In genomic region chr4:102560115-102560514, GRCh38 we compare ENCODE assay signal across 10 cellular contexts. TPM values are rescaled to one million over a fixed set of nuclear protein-coding genes. Genes with fewer than 3 reads are reported as not detected.
DNase-seq lines count a peak whose midpoint lies in the region; ATAC-seq and TF ChIP-seq lines count a peak whose summit lies in the region.
"Had no signal": no experiment of that assay in that cellular context is flagged by ENCODE, and none has a peak within 500 bp of the region (broad histone marks: within the 10 kb centered on the region; RNA-seq: fewer than 3 reads in every experiment).

No MANE protein-coding gene starts in this region.

- no peak overlapping the region for H2BK12ac ChIP-seq in H9 (ENCODE audit: insufficient read length, low read depth, low read length)

- intact Hi-C loops in CD4-positive, alpha-beta T cell (cut with DNase I, micrococcal nuclease) = loop anchor here (5.0 kb wide), 2 partner anchors 37 to 47 kb away; no protein-coding TSS in a partner anchor
- intact Hi-C loops in IMR-90 (cut with micrococcal nuclease) = no loop called here
- intact Hi-C loops in ascending aorta (cut with DNase I) = no loop called here
- intact Hi-C loops in ovary (cut with DNase I) = no loop called here

- no peak for TF ChIP-seq POLR2A in IMR-90 (IDR thresholded peaks at IDR 0.05; ENCODE audit: low read depth, low read length)
- no peak for TF ChIP-seq POLR2A in ovary (IDR thresholded peaks at IDR 0.05)

- CTCF ChIA-PET in CD4-positive, alpha-beta T cell (lab: Charles Lee) = interaction anchor here (0.5 to 0.6 kb wide), 2 partner anchors 129 to 222 kb away, joined by 3 to 4 read pairs; no protein-coding TSS in a partner anchor
- CTCF ChIA-PET in IMR-90 (lab: Yijun Ruan, JAX) = no interaction called here

- no peaks in the 10 kb centered on the region for H3K79me2 ChIP-seq in H9 (ENCODE audit: insufficient read depth, low read length)

- no peak overlapping the region for H3T11ph ChIP-seq in H9 (ENCODE audit: low read length)

- H3K56ac ChIP-seq in IMR-90 (ENCODE audit: extremely low read depth, insufficient read depth, low read length) = no peak overlapping the region
- H3K56ac ChIP-seq in H9 (ENCODE audit: insufficient read length, low read depth, low read length) = no peak overlapping the region

- H3K23me2 ChIP-seq in H9 (ENCODE audit: insufficient read length, low read depth, low read length, poor library complexity, severe bottlenecking) = no peaks in the 10 kb centered on the region

- H3K4ac ChIP-seq in IMR-90 (ENCODE audit: low read depth, low read length) = no peak overlapping the region
- no peak overlapping the region for H3K4ac ChIP-seq in H9 (ENCODE audit: low read depth, low read length)

- TF ChIP-seq CTCF in CD4-positive, alpha-beta T cell (IDR thresholded peaks at IDR 0.05) = no peak
- no peak for TF ChIP-seq CTCF in IMR-90 (conservative IDR thresholded peaks at IDR 0.05; ENCODE audit: low read depth, low read length)
- no peak for TF ChIP-seq CTCF in ascending aorta (IDR thresholded peaks at IDR 0.05)
- no peak for TF ChIP-seq CTCF in endothelial cell (IDR thresholded peaks at IDR 0.05; ENCODE audit: unreplicated experiment)
- TF ChIP-seq CTCF in H9 (conservative IDR thresholded peaks at IDR 0.05) = no peak
- no peak for TF ChIP-seq CTCF in ovary (IDR thresholded peaks at IDR 0.05)

- no peak overlapping the region for H2BK20ac ChIP-seq in IMR-90 (ENCODE audit: low read depth, low read length)
- H2BK20ac ChIP-seq in H9 (ENCODE audit: low read depth, low read length, poor library complexity, severe bottlenecking) = no peak overlapping the region

- no peaks in the 10 kb centered on the region for H3K9me3 Mint-ChIP-seq in CD4-positive, alpha-beta T cell
- H3K9me3 Mint-ChIP-seq in naive B cell (no peaks in the 10 kb centered on the region), endothelial cell (ENCODE audit: unreplicated experiment) (no peaks in the 10 kb centered on the region), H9 (no peaks in the 10 kb centered on the region)

- no peaks in the 10 kb centered on the region for H3K9me3 ChIP-seq in CD4-positive, alpha-beta T cell (ENCODE audit: control insufficient read depth, low read length)
- no peaks in the 10 kb centered on the region for H3K9me3 ChIP-seq in IMR-90 (ENCODE audit: control insufficient read depth, insufficient read depth, low read length)
- no peaks in the 10 kb centered on the region for H3K9me3 ChIP-seq in ascending aorta
- H3K9me3 ChIP-seq in H9 (ENCODE audit: control insufficient read depth, low read depth, low read length) = no peaks in the 10 kb centered on the region
- H3K9me3 ChIP-seq in ovary = no peaks in the 10 kb centered on the region
- H3K9me3 ChIP-seq: BE2C had no signal

- peak overlapping the region; percentile 31 for H3K27ac Mint-ChIP-seq in CD4-positive, alpha-beta T cell
- H3K27ac Mint-ChIP-seq in naive B cell = peak overlapping the region in 4 of 6 donors; percentile 13 to 85 (median 65)
- H3K27ac Mint-ChIP-seq in endothelial cell (ENCODE audit: unreplicated experiment) = no peak overlapping the region
- no peak overlapping the region for H3K27ac Mint-ChIP-seq in H9

- H3K4me3 ChIP-seq in IMR-90 (ENCODE audit: insufficient read depth, low read depth, low read length) = no peak overlapping the region
- H3K4me3 ChIP-seq in ascending aorta = peak overlapping the region; percentile 13 to 16
- H3K4me3 ChIP-seq in ovary = no peak overlapping the region

- H2BK15ac ChIP-seq in IMR-90 (ENCODE audit: low read depth, low read length) (no peak overlapping the region), H9 (ENCODE audit: low read depth, low read length) (no peak overlapping the region)

- TF ChIP-seq EP300 in ovary (IDR thresholded peaks at IDR 0.05) = no peak

- H3K4me2 ChIP-seq in IMR-90 (ENCODE audit: low read depth, low read length) (peak overlapping the region; percentile 72), H9 (ENCODE audit: insufficient read depth, insufficient read length, low read length) (no peak overlapping the region)

- H2BK5ac ChIP-seq in IMR-90 (ENCODE audit: low read depth, low read length, poor library complexity, severe bottlenecking) (no peak overlapping the region), H9 (ENCODE audit: insufficient read length, low read length) (no peak overlapping the region)

- no peak for TF ChIP-seq RAD21 in IMR-90 (IDR thresholded peaks at IDR 0.05; ENCODE audit: low read length)

- no peaks in the 10 kb centered on the region for H3K27me3 Mint-ChIP-seq in CD4-positive, alpha-beta T cell
- H3K27me3 Mint-ChIP-seq in naive B cell (no peaks in the 10 kb centered on the region), endothelial cell (ENCODE audit: unreplicated experiment) (no peaks in the 10 kb centered on the region), H9 (ENCODE audit: low read depth) (no peaks in the 10 kb centered on the region)

- H4K20me1 ChIP-seq in IMR-90 (ENCODE audit: insufficient read depth, low read length) = 0 out of 2 replicates have a peak, but pooled peaks cover under 1% of the 10 kb centered on the region
- H4K20me1 ChIP-seq in H9 (ENCODE audit: control insufficient read depth, insufficient read depth, insufficient read length) = no peaks in the 10 kb centered on the region

- H2AK9ac ChIP-seq in IMR-90 (replicated peaks; ENCODE audit: low read depth, low read length, poor library complexity) = no peak overlapping the region

- H3K4me1 Mint-ChIP-seq in CD4-positive, alpha-beta T cell (ENCODE audit: low read depth) = peaks cover 10% of the 10 kb centered on the region
- H3K4me1 Mint-ChIP-seq in naive B cell (peaks cover 49 to 54% (median 51%) of the 10 kb centered on the region in 3 donors), endothelial cell (ENCODE audit: unreplicated experiment) (no peaks in the 10 kb centered on the region), H9 (peaks cover 0 to 4% of the 10 kb centered on the region in 2 experiments; a peak in 1 of 4 replicates)

- H3K4me1 ChIP-seq in IMR-90 (ENCODE audit: control insufficient read depth, insufficient read depth, low read length) = peaks cover 2% of the 10 kb centered on the region; the same call in 1 of the 2 replicates
- H3K4me1 ChIP-seq in ascending aorta = no peaks in the 10 kb centered on the region
- no peaks in the 10 kb centered on the region for H3K4me1 ChIP-seq in H9 (ENCODE audit: insufficient read depth, low read length)
- peaks cover 8% of the 10 kb centered on the region for H3K4me1 ChIP-seq in ovary (ENCODE audit: insufficient read depth)
- H3K4me1 ChIP-seq: BE2C had no signal

- BruUV-seq in IMR-90 (replicated peaks; lab: Mats Ljungman, UMichigan) = no TSS peak

- H3K4me3 Mint-ChIP-seq in CD4-positive, alpha-beta T cell = peak overlapping the region; percentile 84
- peak overlapping the region in 5 of 8 donors; percentile 1 to 49 (median 28) for H3K4me3 Mint-ChIP-seq in naive B cell
- H3K4me3 Mint-ChIP-seq in endothelial cell (ENCODE audit: unreplicated experiment) = no peak overlapping the region
- no peak overlapping the region for H3K4me3 Mint-ChIP-seq in H9

- H4K8ac ChIP-seq in IMR-90 (ENCODE audit: low read depth in 2 of 2, low read length in 2 of 2) (no peak overlapping the region), H9 (replicated peaks; ENCODE audit: insufficient read length, low read depth, low read length) (no peak overlapping the region)

- H3K18ac ChIP-seq in IMR-90 (ENCODE audit: low read depth, low read length) (no peak overlapping the region), H9 (ENCODE audit: insufficient read length, low read depth, low read length) (no peak overlapping the region)

- H4K5ac ChIP-seq in IMR-90 (ENCODE audit: low read depth, low read length) (no peak overlapping the region), H9 (ENCODE audit: insufficient read length, low read depth, low read length) (no peak overlapping the region)

- H3K9me1 ChIP-seq in IMR-90 (ENCODE audit: insufficient read depth, low read length) = peaks cover 6% of the 10 kb centered on the region; the same call in 1 of the 2 replicates

- H3K27ac ChIP-seq in CD4-positive, alpha-beta T cell (ENCODE audit: low read depth, low read length) = no peak overlapping the region
- no peak overlapping the region for H3K27ac ChIP-seq in IMR-90 (ENCODE audit: insufficient read depth, low read length)
- H3K27ac ChIP-seq in ascending aorta = peak overlapping the region in 1 of 2 donors; percentile 33
- no peak overlapping the region for H3K27ac ChIP-seq in H9 (ENCODE audit: insufficient read length, low read depth, low read length)
- peak overlapping the region in 1 of 2 donors; percentile 48 for H3K27ac ChIP-seq in ovary

- ATAC-seq in CD4-positive, alpha-beta T cell (ENCODE audit: poor library complexity) = no peak
- ATAC-seq in IMR-90 (ENCODE audit: low read depth) (peak; percentile 30; the same call in 1 of the 2 replicates), naive B cell (ENCODE audit: low read depth in 2 of 2) (no peak)

- no peak for DNase-seq in CD4-positive, alpha-beta T cell
- DNase-seq in IMR-90 (no peak), ascending aorta (ENCODE audit: low spot score in 2 of 2) (no peak), naive B cell (no peak), NCI-H526 (lab: John Stamatoyannopoulos, UW) (no peak), endothelial cell (ENCODE audit: low spot score) (no peak), H9 (no peak), ovary (no peak)
- DNase-seq: BE2C, foreskin melanocyte had no signal

- H4K91ac ChIP-seq in IMR-90 (ENCODE audit: insufficient read depth, low read depth, low read length) (no peak overlapping the region), H9 (ENCODE audit: insufficient read length, low read depth, low read length) (no peak overlapping the region)

- H3K9ac ChIP-seq in IMR-90 (ENCODE audit: low read depth, low read length) (no peak overlapping the region), H9 (ENCODE audit: extremely low read depth, insufficient read length, low read length) (no peak overlapping the region)

- H3K23ac ChIP-seq in IMR-90 (ENCODE audit: low read depth, low read length) (no peak overlapping the region), H9 (ENCODE audit: insufficient read length, low read depth, low read length) (no peak overlapping the region)

- POLR2A ChIA-PET in CD4-positive, alpha-beta T cell (lab: Charles Lee) = interaction anchor here (1.4 to 2.3 kb wide), 3 partner anchors 8 to 14 kb away, joined by 3 to 9 read pairs (median 6); no protein-coding TSS in a partner anchor
- POLR2A ChIA-PET in IMR-90 (lab: Charles Lee; ENCODE audit: unreplicated experiment) = no interaction called here

- no peaks in the 10 kb centered on the region for H3K36me3 ChIP-seq in IMR-90 (ENCODE audit: control insufficient read depth, insufficient read depth, low read length)
- no peaks in the 10 kb centered on the region for H3K36me3 ChIP-seq in ascending aorta
- H3K36me3 ChIP-seq in ovary = no peaks in the 10 kb centered on the region
- H3K36me3 ChIP-seq: BE2C had no signal

- no peaks in the 10 kb centered on the region for H3K27me3 ChIP-seq in CD4-positive, alpha-beta T cell (ENCODE audit: control insufficient read depth, insufficient read depth, low read length)
- H3K27me3 ChIP-seq in IMR-90 (ENCODE audit: control insufficient read depth, insufficient read depth, low read length) (no peaks in the 10 kb centered on the region), ascending aorta (no peaks in the 10 kb centered on the region), H9 (ENCODE audit: insufficient read depth, low read length) (no peaks in the 10 kb centered on the region), ovary (no peaks in the 10 kb centered on the region)
- H3K27me3 ChIP-seq: BE2C had no signal

- H3K14ac ChIP-seq in IMR-90 (replicated peaks; ENCODE audit: low read depth, low read length) (no peak overlapping the region; the same call in 1 of the 2 replicates), H9 (ENCODE audit: insufficient read depth, low read length) (no peak overlapping the region)

- dilution Hi-C loops in IMR-90 (cut with HindIII; ENCODE audit: low sequenced_read_pairs, unreplicated experiment) = no loop called here

- H2AFZ ChIP-seq in IMR-90 (replicated peaks; ENCODE audit: low read length, poor library complexity) (no peak overlapping the region), H9 (ENCODE audit: low read length) (no peak overlapping the region)

- no CpG with 5 or more reads among the region's 5 CpGs for WGBS in IMR-90 (ENCODE audit: extremely low coverage in 2 of 2, insufficient read length in 1 of 2), 2 experiments
- no CpG with 5 or more reads among the region's 5 CpGs for WGBS in H9 (ENCODE audit: extremely low coverage, insufficient read length, low lambda C conversion rate)
- 23 to 26% (median 25%) methylated on average over 5 of the region's 5 CpGs for WGBS in ovary, 3 donors

- in situ Hi-C loops in IMR-90 (cut with MboI; ENCODE audit: low sequenced_read_pairs) = no loop called here

- peaks cover 4 to 39% of the 10 kb centered on the region in 2 experiments for H3K79me1 ChIP-seq in IMR-90 (ENCODE audit: low read depth in 1 of 2, low read length in 2 of 2)
- no peaks in the 10 kb centered on the region for H3K79me1 ChIP-seq in H9 (ENCODE audit: insufficient read depth, low read depth, low read length, poor library complexity, severe bottlenecking)

- peaks cover 38% of the 10 kb centered on the region for H3K36me3 Mint-ChIP-seq in CD4-positive, alpha-beta T cell (ENCODE audit: low read depth)
- H3K36me3 Mint-ChIP-seq in naive B cell (peaks cover 0 to 8% of the 10 kb centered on the region in 2 donors), endothelial cell (ENCODE audit: low read depth, unreplicated experiment) (peaks cover 4% of the 10 kb centered on the region), H9 (ENCODE audit: insufficient read depth in 1 of 3, low read depth in 3 of 3) (no peaks in the 10 kb centered on the region)

- H2AK5ac ChIP-seq in IMR-90 (ENCODE audit: low read depth, low read length) (no peak overlapping the region), H9 (ENCODE audit: insufficient read length, low read length) (no peak overlapping the region)

- no peak overlapping the region for H2BK120ac ChIP-seq in IMR-90 (ENCODE audit: low read depth, low read length)
- H2BK120ac ChIP-seq in H9 (ENCODE audit: low read depth, low read length, poor library complexity, severe bottlenecking) = no peak overlapping the region

RNA-seq across cellular contexts. Expression of gene NFKB1, which starts 59.0 kb away (rescaled TPM):
- 100 to 1,000 TPM; 134 TPM for total RNA-seq in CD4-positive, alpha-beta T cell
- 23.6 and 24.6 TPM in 2 replicates for total RNA-seq in IMR-90 (2012; rRNA removed)
- polyA plus RNA-seq in IMR-90 (2012; rRNA removed) = 16.3 and 19.8 TPM in 2 replicates
- 11.9 and 13.2 TPM in 2 replicates for polyA plus RNA-seq in IMR-90 (2012; cell fraction: cytosol; rRNA removed)
- polyA plus RNA-seq in IMR-90 (2012; cell fraction: nucleus; rRNA removed; ENCODE audit: low replicate concordance) = 18.9 and 34.9 TPM in 2 replicates
- total RNA-seq in ascending aorta = 34.5 TPM
- 10 to 100 TPM; 14.5 to 47.4 (median 26.2) TPM for polyA plus RNA-seq in naive B cell (ENCODE audit: low read depth in 6 of 6)
- total RNA-seq in endothelial cell (ENCODE audit: unreplicated experiment) = 26.0 TPM
- 5.7 and 6.4 TPM in 2 replicates for total RNA-seq in H9 (2021)
- 10 to 100 TPM; 18.6 to 42.4 (median 36.6) TPM for total RNA-seq in ovary
- 10 to 100 TPM; 18.8 to 45.0 TPM for polyA plus RNA-seq in ovary

Comparison
In these comparisons a context has a peak if more than half of its experiments do, and no peak if none do; other contexts are left out.
1. H3K27ac Mint-ChIP-seq: peak in CD4-positive, alpha-beta T cell (single experiment) and naive B cell (4 of 6); none in endothelial cell (single experiment) and H9 (0 of 3).
2. H3K4me3 Mint-ChIP-seq: peak in CD4-positive, alpha-beta T cell (single experiment) and naive B cell (5 of 8); none in endothelial cell (single experiment) and H9 (0 of 2).
3. H3K4me3 ChIP-seq: peak in ascending aorta (2 of 2); none in IMR-90 (single experiment) and ovary (single experiment).
4. intact Hi-C loops: an anchor here in CD4-positive, alpha-beta T cell (5.0 kb wide); none called in IMR-90, ascending aorta and ovary.